13 cellular contexts compared by ENCODE assay signal in genomic region chr3:128242818-128243601, GRCh38.
A peak's percentile ranks its signal among the peaks of the same experiment; 100 is the strongest.
DNase-seq lines count a peak whose midpoint lies in the region; ATAC-seq and TF ChIP-seq lines count a peak whose summit lies in the region.
"Had no signal": no experiment of that assay in that cellular context is flagged by ENCODE, and none has a peak within 500 bp of the region (broad histone marks: within the 10 kb centered on the region; RNA-seq: fewer than 3 reads in every experiment).

No MANE protein-coding gene starts in this region.

- H3K27me3 Mint-ChIP-seq in CD4-positive, alpha-beta T cell = no peaks in the 10 kb centered on the region

- no peak for DNase-seq in CD4-positive, alpha-beta T cell
- DNase-seq in GM23248 (peak; percentile 12), fibroblast of lung (ENCODE audit: low read depth in 2 of 2) (no peak), dedifferentiated amniotic fluid mesenchymal stem cell (ENCODE audit: extremely low spot score) (no peak), SHP77 (lab: John Stamatoyannopoulos, UW) (no peak), nucleus accumbens (lab: John Stamatoyannopoulos, UW) (no peak), medulla oblongata (ENCODE audit: extremely low spot score) (no peak)
- DNase-seq in activated CD4-positive, alpha-beta T cell treated with anti-CD3 and anti-CD28 coated beads, Interleukin-2, amount 50 U/mL, for 48 hours = peak; percentile 11 to 20
- DNase-seq: anterior cingulate cortex, kidney, MG63, PC-9 had no signal

- ATAC-seq in CD4-positive, alpha-beta T cell (ENCODE audit: poor library complexity) = peak; percentile 60
- ATAC-seq: sciatic nerve had no signal

- H3K27ac Mint-ChIP-seq in CD4-positive, alpha-beta T cell = peak overlapping the region; percentile 75

- no peaks in the 10 kb centered on the region for H3K9me3 ChIP-seq in CD4-positive, alpha-beta T cell (ENCODE audit: control insufficient read depth, low read length)
- H3K9me3 ChIP-seq in GM23248 (ENCODE audit: low read depth) (no peaks in the 10 kb centered on the region), fibroblast of lung (ENCODE audit: control insufficient read depth, insufficient read depth, low read depth, low read length) (no peaks in the 10 kb centered on the region)
- H3K9me3 ChIP-seq: MG63 had no signal

- H3K9ac ChIP-seq in GM23248 = no peak overlapping the region
- peak overlapping the region; percentile 34 for H3K9ac ChIP-seq in fibroblast of lung (ENCODE audit: insufficient read depth, low read length)

- H3F3A ChIP-seq in GM23248 (ENCODE audit: insufficient read depth) = no peaks in the 10 kb centered on the region

- no peak for TF ChIP-seq CTCF in CD4-positive, alpha-beta T cell (IDR thresholded peaks at IDR 0.05)
- no peak for TF ChIP-seq CTCF in fibroblast of lung (conservative IDR thresholded peaks at IDR 0.05 in 1 of 2, IDR thresholded peaks at IDR 0.05 in 1 of 2; ENCODE audit: low read depth in 1 of 2, low read length in 2 of 2)

- WGBS in GM23248 (ENCODE audit: low coverage in 1 of 2, low lambda C conversion rate in 2 of 2, missing lambda C conversion rate in 2 of 2), 2 experiments = 89 to 93% methylated on average over 13 of the region's 13 CpGs

- no peaks in the 10 kb centered on the region for H3K79me2 ChIP-seq in GM23248 (ENCODE audit: insufficient read depth)
- no peaks in the 10 kb centered on the region for H3K79me2 ChIP-seq in fibroblast of lung (ENCODE audit: control insufficient read depth, insufficient read depth, low read length)

- H3K27me3 ChIP-seq in CD4-positive, alpha-beta T cell (ENCODE audit: control insufficient read depth, insufficient read depth, low read length) = no peaks in the 10 kb centered on the region
- H3K27me3 ChIP-seq in GM23248 (replicated peaks; ENCODE audit: insufficient read depth) (no peaks in the 10 kb centered on the region), fibroblast of lung (ENCODE audit: control insufficient read depth, insufficient read depth, low read length) (no peaks in the 10 kb centered on the region)
- H3K27me3 ChIP-seq: MG63 had no signal

- peaks cover 41% of the 10 kb centered on the region for H3K4me1 Mint-ChIP-seq in CD4-positive, alpha-beta T cell (ENCODE audit: low read depth)

- H3K4me2 ChIP-seq in GM23248 (ENCODE audit: unreplicated experiment) (no peak overlapping the region), fibroblast of lung (ENCODE audit: extremely low read depth, insufficient read depth, low read length) (peak overlapping the region; percentile 19)
- H3K4me2 ChIP-seq: PC-9 had no signal

- H2AFZ ChIP-seq in GM23248 = no peak overlapping the region
- peak overlapping the region; percentile 70 for H2AFZ ChIP-seq in fibroblast of lung (ENCODE audit: low read length)
- H2AFZ ChIP-seq: PC-9 had no signal

- no peaks in the 10 kb centered on the region for H3K4me1 ChIP-seq in GM23248 (ENCODE audit: insufficient read depth)
- H3K4me1 ChIP-seq in fibroblast of lung (ENCODE audit: control insufficient read depth, extremely low read depth, insufficient read depth, low read length) = peaks cover 4% of the 10 kb centered on the region

- CTCF ChIA-PET in CD4-positive, alpha-beta T cell (lab: Charles Lee) = no interaction called here

- no peaks in the 10 kb centered on the region for H3K9me3 Mint-ChIP-seq in CD4-positive, alpha-beta T cell

- H3K4me3 ChIP-seq in GM23248 (no peak overlapping the region), fibroblast of lung (replicated peaks in 1 of 4; ENCODE audit: control extremely low read depth in 1 of 4, insufficient read depth in 1 of 4, low read depth in 3 of 4, low read length in 4 of 4) (peak overlapping the region in 1 of 4 experiments; percentile 8)
- H3K4me3 ChIP-seq: MG63, PC-9 had no signal

- H3K36me3 ChIP-seq in GM23248 (ENCODE audit: low read depth) (no peaks in the 10 kb centered on the region), fibroblast of lung (ENCODE audit: control insufficient read depth, insufficient read depth, low read length) (no peaks in the 10 kb centered on the region)
- H3K36me3 ChIP-seq: MG63 had no signal

- H3K4me3 Mint-ChIP-seq in CD4-positive, alpha-beta T cell = peak overlapping the region; percentile 66

- intact Hi-C loops in CD4-positive, alpha-beta T cell (cut with DNase I, micrococcal nuclease) = no loop called here

- H4K20me1 ChIP-seq in GM23248 (ENCODE audit: insufficient read depth) = no peaks in the 10 kb centered on the region
- H4K20me1 ChIP-seq in fibroblast of lung (ENCODE audit: control insufficient read depth, extremely low read depth, insufficient read depth, low read length) = no peaks in the 10 kb centered on the region

- POLR2A ChIA-PET in CD4-positive, alpha-beta T cell (lab: Charles Lee) = interaction anchor here (0.7 to 1.1 kb wide), 3 partner anchors 10 to 79 kb away, joined by 3 to 4 read pairs (median 3); no protein-coding TSS in a partner anchor

- in situ Hi-C loops in GM23248 (cut with MboI) = no loop called here

- H3K36me3 Mint-ChIP-seq in CD4-positive, alpha-beta T cell (ENCODE audit: low read depth) = peaks cover 43% of the 10 kb centered on the region

- no peak overlapping the region for H3K27ac ChIP-seq in CD4-positive, alpha-beta T cell (ENCODE audit: low read depth, low read length)
- no peak overlapping the region for H3K27ac ChIP-seq in GM23248
- peak overlapping the region; percentile 75 for H3K27ac ChIP-seq in fibroblast of lung (ENCODE audit: insufficient read depth, low read length)
- H3K27ac ChIP-seq: PC-9 had no signal

- no peaks in the 10 kb centered on the region for H3K9me2 ChIP-seq in GM23248 (ENCODE audit: insufficient read depth)

Comparison
In these comparisons a context has a peak if more than half of its experiments do, and no peak if none do; other contexts are left out.
1. DNase-seq: peak in GM23248 (single experiment) and activated CD4-positive, alpha-beta T cell treated with anti-CD3 and anti-CD28 coated beads, Interleukin-2, amount 50 U/mL, for 48 hours (2 of 2); none in CD4-positive, alpha-beta T cell (0 of 10), fibroblast of lung (0 of 2), dedifferentiated amniotic fluid mesenchymal stem cell (single experiment), SHP77 (0 of 2), nucleus accumbens (0 of 56) and medulla oblongata (single experiment).